ENCODE assay signal across 8 cellular contexts in genomic region chr14:24189460-24189859, GRCh38. TPM values are rescaled to one million over a fixed set of nuclear protein-coding genes. Genes with fewer than 3 reads are reported as not detected.
DNase-seq lines count a peak whose midpoint lies in the region; ATAC-seq and TF ChIP-seq lines count a peak whose summit lies in the region.

No MANE protein-coding gene starts in this region.

- H3K4me1 ChIP-seq in Caco-2 = 0 out of 2 replicates have a peak, but pooled peaks cover 2% of the 10 kb centered on the region
- H3K4me1 ChIP-seq in Karpas-422 (ENCODE audit: low read length) = peaks cover 33% of the 10 kb centered on the region
- peaks cover 19 to 20% of the 10 kb centered on the region in 2 experiments for H3K4me1 ChIP-seq in neutrophil (ENCODE audit: control insufficient read depth in 1 of 2, insufficient read depth in 1 of 2, low read depth in 1 of 2, low read length in 1 of 2)

- peak overlapping the region; percentile 96 for H3K4me2 ChIP-seq in Karpas-422 (ENCODE audit: low read depth, low read length, poor library complexity, severe bottlenecking)

- POLR2A ChIA-PET in Caco-2 (lab: Charles Lee) = interaction anchor here (1.0 to 1.6 kb wide), 5 partner anchors 43 to 96 kb away, joined by 4 to 6 read pairs (median 5); partner anchors contain the start of genes DCAF11, EMC9, NRL and PCK2

- H3K9ac ChIP-seq in Karpas-422 (ENCODE audit: low read length) = peak overlapping the region; percentile 59

- BruUV-seq in Caco-2 (replicated peaks; lab: Mats Ljungman, UMichigan) = no TSS peak

- ATAC-seq in GM19351 (IDR thresholded peaks at IDR 0.05; ENCODE audit: unreplicated experiment) = no peak
- no peak for ATAC-seq in GM21381 (IDR thresholded peaks at IDR 0.05; ENCODE audit: unreplicated experiment)
- ATAC-seq in HG03175 (IDR thresholded peaks at IDR 0.05; ENCODE audit: unreplicated experiment) = no peak

- H3K9me3 Mint-ChIP-seq in Caco-2 (ENCODE audit: unreplicated experiment) (no peaks in the 10 kb centered on the region), chondrocyte (ENCODE audit: low read depth) (no peaks in the 10 kb centered on the region)

- H3K36me3 ChIP-seq in Caco-2 (ENCODE audit: control insufficient read depth, insufficient read depth, low read length) (peaks cover 3% of the 10 kb centered on the region), Karpas-422 (ENCODE audit: insufficient read depth, low read length) (peaks cover 41% of the 10 kb centered on the region), neutrophil (peaks cover 35% of the 10 kb centered on the region)

- intact Hi-C loops in Caco-2 (cut with micrococcal nuclease; ENCODE audit: unreplicated experiment) = loop anchor here (2.0 kb wide), 1 partner anchor 75 kb away; the partner anchor contains the start of genes DCAF11 and NRL

- H3K36me3 Mint-ChIP-seq in Caco-2 (ENCODE audit: insufficient read depth, unreplicated experiment) = peaks cover 66% of the 10 kb centered on the region
- H3K36me3 Mint-ChIP-seq in chondrocyte (ENCODE audit: low read depth) = peaks cover 13% of the 10 kb centered on the region

- H3K9me2 ChIP-seq in Karpas-422 (replicated peaks; ENCODE audit: insufficient read depth, low read length) = no peaks in the 10 kb centered on the region

- H3K27ac ChIP-seq in Karpas-422 (ENCODE audit: low read length) (peak overlapping the region; percentile 64), neutrophil (peak overlapping the region; percentile 72)

- no peaks in the 10 kb centered on the region for H3K27me3 ChIP-seq in Caco-2 (replicated peaks; ENCODE audit: control insufficient read depth, insufficient read depth, low read length)
- H3K27me3 ChIP-seq in Karpas-422 (ENCODE audit: low read length) = no peaks in the 10 kb centered on the region
- no peaks in the 10 kb centered on the region for H3K27me3 ChIP-seq in neutrophil

- H3K4me1 Mint-ChIP-seq in Caco-2 (ENCODE audit: low read depth, unreplicated experiment) = peaks cover 14% of the 10 kb centered on the region
- H3K4me1 Mint-ChIP-seq in chondrocyte (ENCODE audit: low read depth) = peaks cover 32% of the 10 kb centered on the region

- TF ChIP-seq CTCF in Caco-2 (IDR thresholded peaks at IDR 0.05; ENCODE audit: insufficient read depth in 1 of 2, low read depth in 1 of 2, low read length in 1 of 2, severe bottlenecking in 1 of 2, unreplicated experiment in 1 of 2) = no peak
- TF ChIP-seq CTCF in chondrocyte (IDR thresholded peaks at IDR 0.05) = no peak
- TF ChIP-seq CTCF in neutrophil (IDR thresholded peaks at IDR 0.05) = no peak

- peak overlapping the region; percentile 92 for H3K4me3 Mint-ChIP-seq in Caco-2 (ENCODE audit: unreplicated experiment)
- H3K4me3 Mint-ChIP-seq in chondrocyte (ENCODE audit: unreplicated experiment) = no peak overlapping the region

- H3K27me3 Mint-ChIP-seq in Caco-2 (ENCODE audit: insufficient read depth, unreplicated experiment) (no peaks in the 10 kb centered on the region), chondrocyte (ENCODE audit: low read depth) (no peaks in the 10 kb centered on the region)

- peak overlapping the region; percentile 94 for H3K27ac Mint-ChIP-seq in Caco-2 (ENCODE audit: unreplicated experiment)
- H3K27ac Mint-ChIP-seq in chondrocyte (ENCODE audit: unreplicated experiment) = peak overlapping the region; percentile 91

- H3K4me3 ChIP-seq in Caco-2 (ENCODE audit: low read depth, low read length) (no peak overlapping the region), Karpas-422 (ENCODE audit: low read length) (peak overlapping the region; percentile 72), neutrophil (ENCODE audit: low read depth in 1 of 2, low read length in 1 of 2) (peak overlapping the region in 1 of 2 experiments; percentile 74)

- peaks cover 55% of the 10 kb centered on the region for H3K79me2 ChIP-seq in Karpas-422 (ENCODE audit: low read length)

- H3K9me3 ChIP-seq in Caco-2 = no peaks in the 10 kb centered on the region
- no peaks in the 10 kb centered on the region for H3K9me3 ChIP-seq in Karpas-422 (ENCODE audit: low read length)
- H3K9me3 ChIP-seq in neutrophil = no peaks in the 10 kb centered on the region

- DNase-seq in Caco-2 (no peak), Karpas-422 (no peak), chondrocyte (ENCODE audit: low spot score) (no peak), cerebellum (ENCODE audit: low spot score) (no peak)

- H2AFZ ChIP-seq in Karpas-422 (ENCODE audit: low read length) = no peak overlapping the region

- CTCF ChIA-PET in Caco-2 (lab: Charles Lee) = interaction anchor here (0.5 kb wide), 1 partner anchor 85 kb away, joined by 9 read pairs; no protein-coding TSS in a partner anchor

- H4K20me1 ChIP-seq in Karpas-422 (ENCODE audit: insufficient read depth, low read depth, low read length) = no peaks in the 10 kb centered on the region

RNA-seq across cellular contexts. Expression of gene IPO4, which starts 0.8 kb away (rescaled TPM):
- total RNA-seq in Caco-2 (2022) = 85.4 and 95.8 TPM in 2 replicates
- total RNA-seq in Karpas-422 (2014; rRNA removed; shearing (Covaris generic); ENCODE audit: low replicate concordance) = 48.9 and 118 TPM in 2 replicates
- 26.7 to 46.2 TPM (median 27.4 TPM) in 3 replicates for total RNA-seq in chondrocyte
- 14.5 TPM for total RNA-seq in cerebellum

RNA-seq across cellular contexts. Expression of gene TM9SF1, which starts 5.8 kb away (rescaled TPM):
- total RNA-seq in Caco-2 (2022) (41.9 and 47.1 TPM in 2 replicates), chondrocyte (60.3 to 92.0 TPM (median 61.0 TPM) in 3 replicates), cerebellum (18.9 TPM)
- 31.3 and 49.0 TPM in 2 replicates for total RNA-seq in Karpas-422 (2014; rRNA removed; shearing (Covaris generic); ENCODE audit: low replicate concordance)

RNA-seq across cellular contexts. Expression of gene TSSK4, which starts 16.0 kb away (rescaled TPM):
- total RNA-seq in Caco-2 (2022) = not detected in 2 replicates
- 4.2 TPM in 1 of 2 replicates, not detected in the other for total RNA-seq in Karpas-422 (2014; rRNA removed; shearing (Covaris generic); ENCODE audit: low replicate concordance)
- 0.46 TPM in 1 of 3 replicates, not detected in the others for total RNA-seq in chondrocyte
- total RNA-seq in cerebellum = 0.27 TPM

RNA-seq across cellular contexts. Expression of gene REC8, which starts 17.6 kb away (rescaled TPM):
- total RNA-seq in Caco-2 (2022) (8.4 and 10.6 TPM in 2 replicates), chondrocyte (4.4 to 7.9 TPM (median 5.0 TPM) in 3 replicates), cerebellum (37.9 TPM)
- total RNA-seq in Karpas-422 (2014; rRNA removed; shearing (Covaris generic); ENCODE audit: low replicate concordance) = 22.1 and 34.6 TPM in 2 replicates

RNA-seq across cellular contexts. Expression of gene CHMP4A, which starts 23.8 kb away (rescaled TPM):
- total RNA-seq in Caco-2 (2022) (57.7 and 58.7 TPM in 2 replicates), chondrocyte (33.1 to 36.1 TPM (median 35.3 TPM) in 3 replicates), cerebellum (26.9 TPM)
- total RNA-seq in Karpas-422 (2014; rRNA removed; shearing (Covaris generic); ENCODE audit: low replicate concordance) = 36.8 and 94.6 TPM in 2 replicates
